Comparison of ENCODE assay signal across 16 cellular contexts in genomic region chr19:46901701-46902401, GRCh38. TPM values are rescaled to one million over a fixed set of nuclear protein-coding genes. Genes with fewer than 3 reads are reported as not detected.
DNase-seq lines count a peak whose midpoint lies in the region; ATAC-seq, FAIRE-seq and TF ChIP-seq lines count a peak whose summit lies in the region.
"Had no signal": no experiment of that assay in that cellular context is flagged by ENCODE, and none has a peak within 500 bp of the region (broad histone marks: within the 10 kb centered on the region; RNA-seq: fewer than 3 reads in every experiment).

No MANE protein-coding gene starts in this region.

- ATAC-seq in HepG2 (no peak), right lobe of liver (no peak), left lung (peak; percentile 67)
- ATAC-seq in naive thymus-derived CD4-positive, alpha-beta T cell: no peak

- peaks cover 19 to 54% (median 45%) of the 10 kb centered on the region in 7 donors for H3K4me1 Mint-ChIP-seq in naive thymus-derived CD4-positive, alpha-beta T cell

- BruUV-seq in HepG2 (replicated peaks; lab: Mats Ljungman, UMichigan): no TSS peak

- CTCF ChIA-PET in HepG2 (lab: Yijun Ruan, JAX; ENCODE audit: low intra/inter-chr PET ratio, low total read pairs): no interaction called here
- CTCF ChIA-PET in naive thymus-derived CD4-positive, alpha-beta T cell (lab: Charles Lee): interaction anchor here (0.6 to 0.9 kb wide), 2 partner anchors 13 to 179 kb away, joined by 3 read pairs; no protein-coding TSS in a partner anchor

- peaks cover 87% of the 10 kb centered on the region for H3K79me2 ChIP-seq in HepG2 (ENCODE audit: insufficient read depth, low read length)

- no peak for DNase-seq in HepG2 (ENCODE audit: low spot score)
- DNase-seq in right lobe of liver: no peak
- peak; percentile 42 for DNase-seq in astrocyte of the cerebellum (ENCODE audit: low read depth)
- DNase-seq in left lung: no peak
- no peak for DNase-seq in HuH-7.5 (ENCODE audit: low spot score)
- DNase-seq in GM12892 (ENCODE audit: insufficient read length): no peak
- DNase-seq in T-helper 9 cell: no peak
- DNase-seq in naive thymus-derived CD4-positive, alpha-beta T cell: no peak
- DNase-seq: activated CD4-positive, alpha-beta T cell treated with anti-CD3 and anti-CD28 coated beads, Interleukin-2, amount 50 U/mL, for 1 hour; activated naive CD8-positive, alpha-beta T cell treated with anti-CD3 and anti-CD28 coated beads for 36 hours; BE2C; effector CD8-positive, alpha-beta T cell; NCI-H2029; SIG-M5 had no signal

- peaks cover 0 to 5% of the 10 kb centered on the region in 2 experiments; a peak in 1 of 5 replicates for H3K36me3 ChIP-seq in HepG2 (replicated peaks in 1 of 2; ENCODE audit: control insufficient read depth in 1 of 2, insufficient read depth in 2 of 2, low read length in 2 of 2)
- no peaks in the 10 kb centered on the region for H3K36me3 ChIP-seq in right lobe of liver
- no peaks in the 10 kb centered on the region for H3K36me3 ChIP-seq in left lung
- H3K36me3 ChIP-seq in naive thymus-derived CD4-positive, alpha-beta T cell (ENCODE audit: control insufficient read depth in 2 of 3, insufficient read depth in 3 of 3, low read length in 3 of 3): peaks cover 0 to 3% (median 0%) of the 10 kb centered on the region in 3 experiments
- H3K36me3 ChIP-seq: BE2C, thoracic aorta had no signal

- H3K9me3 ChIP-seq in HepG2 (ENCODE audit: low read length) (no peaks in the 10 kb centered on the region), right lobe of liver (no peaks in the 10 kb centered on the region), left lung (no peaks in the 10 kb centered on the region)
- no peaks in the 10 kb centered on the region for H3K9me3 ChIP-seq in naive thymus-derived CD4-positive, alpha-beta T cell (ENCODE audit: control insufficient read depth in 2 of 3, low read length in 3 of 3)
- H3K9me3 ChIP-seq: BE2C, thoracic aorta had no signal

- peaks cover 0 to 14% (median 0%) of the 10 kb centered on the region in 5 donors for H3K36me3 Mint-ChIP-seq in naive thymus-derived CD4-positive, alpha-beta T cell
- H3K36me3 Mint-ChIP-seq: activated naive CD8-positive, alpha-beta T cell treated with anti-CD3 and anti-CD28 coated beads for 36 hours had no signal

- no peak for TF ChIP-seq EP300 in HepG2 (IDR thresholded peaks at IDR 0.05; ENCODE audit: low read depth in 2 of 2, low read length in 2 of 2)
- TF ChIP-seq EP300 in HepG2 (CRISPR knock-in tag; IDR thresholded peaks at IDR 0.05; ENCODE audit: borderline replicate concordance): no peak

- intact Hi-C loops in HepG2 (cut with micrococcal nuclease; ENCODE audit: unreplicated experiment): no loop called here
- intact Hi-C loops in right lobe of liver (cut with DNase I): no loop called here
- intact Hi-C loops in left lung (cut with DNase I): no loop called here
- intact Hi-C loops in naive thymus-derived CD4-positive, alpha-beta T cell (cut with micrococcal nuclease): no loop called here

- H4K20me1 ChIP-seq in HepG2 (ENCODE audit: insufficient read depth, low read length): peaks cover 34% of the 10 kb centered on the region

- peak overlapping the region in 2 of 9 donors; percentile 4 to 50 for H3K27ac Mint-ChIP-seq in naive thymus-derived CD4-positive, alpha-beta T cell
- H3K27ac Mint-ChIP-seq: activated naive CD8-positive, alpha-beta T cell treated with anti-CD3 and anti-CD28 coated beads for 36 hours had no signal

- no peak overlapping the region for H3K4me2 ChIP-seq in HepG2 (ENCODE audit: low read depth, low read length)

- TF ChIP-seq RAD21 in HepG2 (CRISPR knock-in tag; IDR thresholded peaks at IDR 0.05): no peak

- H3K27me3 ChIP-seq in HepG2 (ENCODE audit: control insufficient read depth in 1 of 2, insufficient read depth in 2 of 2, low read length in 2 of 2): no peaks in the 10 kb centered on the region
- H3K27me3 ChIP-seq in right lobe of liver: no peaks in the 10 kb centered on the region
- no peaks in the 10 kb centered on the region for H3K27me3 ChIP-seq in left lung
- no peaks in the 10 kb centered on the region for H3K27me3 ChIP-seq in naive thymus-derived CD4-positive, alpha-beta T cell (ENCODE audit: control insufficient read depth in 2 of 2, insufficient read depth in 2 of 2, low read length in 2 of 2)
- H3K27me3 ChIP-seq: BE2C had no signal

- H3K4me1 ChIP-seq in HepG2 (ENCODE audit: insufficient read depth, low read length): peaks cover 49% of the 10 kb centered on the region
- H3K4me1 ChIP-seq in right lobe of liver: peaks cover 0 to 32% (median 8%) of the 10 kb centered on the region in 4 donors
- peaks cover 34 to 45% of the 10 kb centered on the region in 2 donors for H3K4me1 ChIP-seq in left lung
- peaks cover 0 to 19% of the 10 kb centered on the region in 2 donors for H3K4me1 ChIP-seq in naive thymus-derived CD4-positive, alpha-beta T cell (ENCODE audit: control insufficient read depth in 2 of 2, insufficient read depth in 2 of 2, low read length in 2 of 2)

- no peak overlapping the region for H2AFZ ChIP-seq in HepG2 (ENCODE audit: low read length)

- no peak overlapping the region for H3K9ac ChIP-seq in HepG2 (ENCODE audit: insufficient read depth, low read depth, low read length)

- no peaks in the 10 kb centered on the region for H3K9me3 Mint-ChIP-seq in naive thymus-derived CD4-positive, alpha-beta T cell
- H3K9me3 Mint-ChIP-seq: activated naive CD8-positive, alpha-beta T cell treated with anti-CD3 and anti-CD28 coated beads for 36 hours; neural crest cell had no signal

- no peaks in the 10 kb centered on the region for H3K27me3 Mint-ChIP-seq in naive thymus-derived CD4-positive, alpha-beta T cell
- H3K27me3 Mint-ChIP-seq: activated naive CD8-positive, alpha-beta T cell treated with anti-CD3 and anti-CD28 coated beads for 36 hours had no signal

- TF ChIP-seq POLR2A in HepG2 (IDR thresholded peaks at IDR 0.05; ENCODE audit: insufficient read depth in 1 of 2, low read depth in 2 of 2, low read length in 2 of 2): no peak
- TF ChIP-seq POLR2A in right lobe of liver (IDR thresholded peaks at IDR 0.05): no peak
- no peak for TF ChIP-seq POLR2A in GM12892 (IDR thresholded peaks at IDR 0.05; ENCODE audit: low read depth, low read length)

- in situ Hi-C loops in HepG2 (cut with HindIII; ENCODE audit: extremely low pct_ligation_motif_present, low pct_unique_long_range_greater_than_20kb) (no loop called here), astrocyte of the cerebellum (cut with HindIII; ENCODE audit: low sequenced_read_pairs) (no loop called here)

- H3K27ac ChIP-seq in HepG2 (ENCODE audit: extremely low read length, insufficient read depth, low read length) (peak overlapping the region; percentile 24), right lobe of liver (no peak overlapping the region), left lung (peak overlapping the region; percentile 59 to 67)
- no peak overlapping the region for H3K27ac ChIP-seq in naive thymus-derived CD4-positive, alpha-beta T cell (ENCODE audit: low read depth, low read length)
- H3K27ac ChIP-seq: thoracic aorta had no signal

- POLR2A ChIA-PET in HepG2 (lab: Yijun Ruan, JAX): interaction anchor here (1.5 kb wide), 1 partner anchor 11 kb away, joined by 6 read pairs; no protein-coding TSS in a partner anchor
- POLR2A ChIA-PET in naive thymus-derived CD4-positive, alpha-beta T cell (lab: Charles Lee): interaction anchor here (0.6 kb wide), 1 partner anchor 423 kb away, joined by 3 read pairs; no protein-coding TSS in a partner anchor

- H3K4me3 Mint-ChIP-seq in naive thymus-derived CD4-positive, alpha-beta T cell: no peak overlapping the region
- H3K4me3 Mint-ChIP-seq: activated naive CD8-positive, alpha-beta T cell treated with anti-CD3 and anti-CD28 coated beads for 36 hours; neural crest cell had no signal

- TF ChIP-seq CTCF in HepG2 (CRISPR knock-in tag; IDR thresholded peaks at IDR 0.05): no peak
- no peak for TF ChIP-seq CTCF in right lobe of liver (IDR thresholded peaks at IDR 0.05)
- no peak for TF ChIP-seq CTCF in astrocyte of the cerebellum (IDR thresholded peaks at IDR 0.05; ENCODE audit: low read depth, low read length, missing control alignments)
- no peak for TF ChIP-seq CTCF in left lung (IDR thresholded peaks at IDR 0.05)

- no peak for FAIRE-seq in HepG2 (lab: Jason Lieb, UNC)
- FAIRE-seq in GM12892 (lab: Jason Lieb, UNC): no peak

- H3K4me3 ChIP-seq in HepG2 (replicated peaks in 1 of 3; ENCODE audit: insufficient read depth in 1 of 3, low read depth in 2 of 3, low read length in 3 of 3) (no peak overlapping the region), right lobe of liver (no peak overlapping the region), astrocyte of the cerebellum (ENCODE audit: low read depth, low read length) (no peak overlapping the region), left lung (no peak overlapping the region)
- H3K4me3 ChIP-seq in naive thymus-derived CD4-positive, alpha-beta T cell (ENCODE audit: low read length): no peak overlapping the region
- H3K4me3 ChIP-seq: thoracic aorta had no signal

RNA-seq across cellular contexts. Expression of gene ARHGAP35, which starts 41.1 kb away (rescaled TPM):
- total RNA-seq in HepG2 (2016; rRNA removed; fragmentation: Illumina TruSeq; extraction: Trizol): 30.1 and 39.9 TPM in 2 replicates
- 7.4 and 8.7 TPM in 2 replicates for total RNA-seq in HepG2 (2016; cell fraction: cytosol; rRNA removed; fragmentation: Illumina TruSeq; extraction: Trizol; ENCODE audit: low read depth)
- 30.9 and 34.3 TPM in 2 replicates for total RNA-seq in HepG2 (2016; cell fraction: insoluble cytoplasmic fraction; rRNA removed; fragmentation: Illumina TruSeq; extraction: Trizol)
- 22.3 and 27.4 TPM in 2 replicates for total RNA-seq in HepG2 (2016; cell fraction: membrane; rRNA removed; fragmentation: Illumina TruSeq; extraction: Trizol)
- total RNA-seq in HepG2 (2016; cell fraction: nucleus; rRNA removed; fragmentation: Illumina TruSeq; extraction: Trizol): 30.0 and 36.8 TPM in 2 replicates
- 28.3 and 30.2 TPM in 2 replicates for polyA plus RNA-seq in HepG2 (2011; rRNA removed)
- 19.6 and 22.6 TPM in 2 replicates for polyA plus RNA-seq in HepG2 (2011; cell fraction: cytosol; rRNA removed)
- 21.7 and 24.1 TPM in 2 replicates for polyA plus RNA-seq in HepG2 (2011; cell fraction: nucleus; rRNA removed)
- polyA plus RNA-seq in HepG2 (2012): 33.6 and 34.8 TPM in 2 replicates
- polyA plus RNA-seq in HepG2 (2016; cell fraction: cytosol; fragmentation: Illumina TruSeq; extraction: Trizol; ENCODE audit: low read depth): 1.4 and 1.7 TPM in 2 replicates
- 17.7 and 24.1 TPM in 2 replicates for polyA plus RNA-seq in HepG2 (2016; cell fraction: insoluble cytoplasmic fraction; fragmentation: Illumina TruSeq; extraction: Trizol; ENCODE audit: low read depth)
- polyA plus RNA-seq in HepG2 (2016; cell fraction: membrane; fragmentation: Illumina TruSeq; extraction: Trizol; ENCODE audit: low read depth): 3.9 and 5.5 TPM in 2 replicates
- polyA plus RNA-seq in HepG2 (2016; cell fraction: nucleus; fragmentation: Illumina TruSeq; extraction: Trizol; ENCODE audit: insufficient read depth, low read depth): 28.8 and 32.3 TPM in 2 replicates
- 33.9 and 80.3 TPM in 2 replicates for polyA minus RNA-seq in HepG2 (2011; rRNA and poly(A)+ RNA removed; ENCODE audit: low replicate concordance)
- 28.8 and 37.8 TPM in 2 replicates for polyA minus RNA-seq in HepG2 (2011; cell fraction: cytosol; rRNA and poly(A)+ RNA removed)
- polyA minus RNA-seq in HepG2 (2011; cell fraction: nucleus; rRNA and poly(A)+ RNA removed): 41.6 and 55.4 TPM in 2 replicates
- 10 to 100 TPM; 33.5 to 54.4 (median 47.8) TPM for total RNA-seq in right lobe of liver
- 10 to 100 TPM; 52.6 to 53.4 TPM for total RNA-seq in left lung
- polyA plus RNA-seq in GM12892 (2012; ENCODE audit: missing spikeins): 11.5 TPM
- 10 to 100 TPM; 22.2 to 29.4 (median 24.5) TPM for total RNA-seq in naive thymus-derived CD4-positive, alpha-beta T cell
- 1 to 10 TPM; 2.3 to 4.8 TPM for polyA plus RNA-seq in naive thymus-derived CD4-positive, alpha-beta T cell

RNA-seq across cellular contexts. Expression of gene AP2S1, which starts 51.2 kb away (rescaled TPM):
- total RNA-seq in HepG2 (2016; rRNA removed; fragmentation: Illumina TruSeq; extraction: Trizol) (86.1 and 94.9 TPM in 2 replicates), right lobe of liver (10 to 100 TPM; 67.2 to 82.6 (median 73.6) TPM), left lung (100 to 1,000 TPM; 152 to 163 TPM)
- 77.4 and 107 TPM in 2 replicates for total RNA-seq in HepG2 (2016; cell fraction: cytosol; rRNA removed; fragmentation: Illumina TruSeq; extraction: Trizol; ENCODE audit: low read depth)
- 86.7 and 87.8 TPM in 2 replicates for total RNA-seq in HepG2 (2016; cell fraction: insoluble cytoplasmic fraction; rRNA removed; fragmentation: Illumina TruSeq; extraction: Trizol)
- 72.8 and 102 TPM in 2 replicates for total RNA-seq in HepG2 (2016; cell fraction: membrane; rRNA removed; fragmentation: Illumina TruSeq; extraction: Trizol)
- 32.5 and 36.8 TPM in 2 replicates for total RNA-seq in HepG2 (2016; cell fraction: nucleus; rRNA removed; fragmentation: Illumina TruSeq; extraction: Trizol)
- polyA plus RNA-seq in HepG2 (2011; rRNA removed): 45.2 and 45.3 TPM in 2 replicates
- 60.1 and 80.0 TPM in 2 replicates for polyA plus RNA-seq in HepG2 (2011; cell fraction: cytosol; rRNA removed)
- polyA plus RNA-seq in HepG2 (2011; cell fraction: nucleus; rRNA removed): 24.9 and 30.3 TPM in 2 replicates
- polyA plus RNA-seq in HepG2 (2012): 32.6 and 51.2 TPM in 2 replicates
- 104 and 131 TPM in 2 replicates for polyA plus RNA-seq in HepG2 (2016; cell fraction: cytosol; fragmentation: Illumina TruSeq; extraction: Trizol; ENCODE audit: low read depth)
- 99.5 and 113 TPM in 2 replicates for polyA plus RNA-seq in HepG2 (2016; cell fraction: insoluble cytoplasmic fraction; fragmentation: Illumina TruSeq; extraction: Trizol; ENCODE audit: low read depth)
- polyA plus RNA-seq in HepG2 (2016; cell fraction: membrane; fragmentation: Illumina TruSeq; extraction: Trizol; ENCODE audit: low read depth): 79.5 and 101 TPM in 2 replicates
- 58.8 and 65.6 TPM in 2 replicates for polyA plus RNA-seq in HepG2 (2016; cell fraction: nucleus; fragmentation: Illumina TruSeq; extraction: Trizol; ENCODE audit: insufficient read depth, low read depth)
- 39.3 and 98.7 TPM in 2 replicates for polyA minus RNA-seq in HepG2 (2011; rRNA and poly(A)+ RNA removed; ENCODE audit: low replicate concordance)
- 20.1 and 31.3 TPM in 2 replicates for polyA minus RNA-seq in HepG2 (2011; cell fraction: cytosol; rRNA and poly(A)+ RNA removed)
- 8.5 and 11.1 TPM in 2 replicates for polyA minus RNA-seq in HepG2 (2011; cell fraction: nucleus; rRNA and poly(A)+ RNA removed)
- polyA plus RNA-seq in GM12892 (2012; ENCODE audit: missing spikeins): 62.7 TPM
- 100 to 1,000 TPM in 1 of 5 experiments, 10 to 100 TPM in 4; 34.4 to 116 (median 46.5) TPM for total RNA-seq in naive thymus-derived CD4-positive, alpha-beta T cell
- 10 to 100 TPM; 60.4 to 71.0 TPM for polyA plus RNA-seq in naive thymus-derived CD4-positive, alpha-beta T cell

Comparison
In these comparisons a context has a peak if more than half of its experiments do, and no peak if none do; other contexts are left out.
1. H3K27ac ChIP-seq: peak in HepG2 (single experiment) and left lung (2 of 2); none in right lobe of liver (0 of 3) and naive thymus-derived CD4-positive, alpha-beta T cell (single experiment).